In the genomic region with DNA sequence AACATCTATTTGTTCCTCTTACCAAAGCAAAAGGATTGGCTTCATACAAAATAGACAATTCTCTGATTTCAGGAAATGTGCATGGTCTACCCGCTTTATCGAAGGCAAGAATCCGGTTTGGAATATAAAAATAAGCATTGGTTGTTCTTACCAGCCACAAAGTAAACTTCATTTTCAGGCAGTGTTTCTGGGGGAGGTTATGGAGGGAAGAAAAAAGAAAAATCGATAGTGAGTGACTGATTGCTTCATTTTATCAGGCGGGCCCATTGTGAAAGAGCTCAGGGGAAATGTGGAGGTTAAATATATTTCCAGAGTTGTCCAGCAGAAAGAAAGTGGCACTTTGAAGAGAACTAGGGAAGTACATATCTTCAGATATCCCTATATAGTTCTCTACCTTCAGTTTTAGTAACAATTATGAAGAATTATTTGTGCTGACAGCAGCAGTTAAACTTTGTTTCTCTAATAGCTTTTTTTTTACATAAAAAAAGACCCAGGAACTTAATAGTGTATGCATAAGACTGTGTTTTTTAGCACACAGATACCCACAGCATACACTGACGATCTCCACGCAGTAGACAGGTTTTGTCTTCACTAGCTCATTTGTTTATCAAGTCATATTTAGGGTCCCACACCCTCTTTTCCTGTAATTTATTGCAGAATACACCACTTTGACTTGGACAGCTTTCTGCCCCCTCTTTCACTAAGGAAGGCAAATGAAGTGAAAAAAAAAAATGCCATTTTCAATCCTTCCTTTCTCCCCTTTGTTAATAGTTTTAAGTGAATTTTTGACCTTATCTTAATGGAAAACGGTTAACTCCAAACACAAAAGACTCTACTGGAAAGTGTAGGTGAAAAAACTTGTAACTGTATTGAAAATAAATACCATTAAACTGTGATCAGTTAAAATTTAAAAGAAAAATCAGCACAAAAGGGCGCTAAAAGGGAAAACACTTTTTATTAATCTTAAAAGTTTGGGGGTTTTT, we compare ENCODE assay signal across 2 cellular contexts.
TF ChIP-seq lines count a peak whose summit lies in the region.

No MANE protein-coding gene starts in this region.

TF ChIP-seq in GM23338, 12 proteins besides CTCF, POLR2A, EP300 and RAD21 (continued from another document):
- no peak for TF ChIP-seq REST (IDR thresholded peaks at IDR 0.05; ENCODE audit: unreplicated experiment)
- TF ChIP-seq STAT1 (IDR thresholded peaks at IDR 0.05; ENCODE audit: unreplicated experiment) = no peak
- TF ChIP-seq NANOG (IDR thresholded peaks at IDR 0.05; ENCODE audit: borderline replicate concordance) = no peak

TF ChIP-seq in neural cell, 6 proteins besides CTCF, POLR2A, EP300 and RAD21 (continued from another document):
- TF ChIP-seq REST (IDR thresholded peaks at IDR 0.05; ENCODE audit: borderline replicate concordance) (no peak), EZH2 (IDR thresholded peaks at IDR 0.05; ENCODE audit: borderline replicate concordance, insufficient read depth, low read length, poor library complexity, severe bottlenecking) (no peak), MXI1 (conservative IDR thresholded peaks at IDR 0.05; ENCODE audit: poor library complexity, severe bottlenecking) (no peak), POLR2AphosphoS5 (IDR thresholded peaks at IDR 0.05) (no peak)
